In genomic region chr16:30488764-30489595, GRCh38 we compare ENCODE assay signal across 1 cellular context.
A peak's percentile ranks its signal among the peaks of the same experiment; 100 is the strongest.
TF ChIP-seq lines count a peak whose summit lies in the region.

No MANE protein-coding gene starts in this region.

TF ChIP-seq in HepG2, 621 proteins besides CTCF, POLR2A, EP300 and RAD21 (continued from another document and continues in another):
- TF ChIP-seq ZBTB25 (CRISPR knock-in tag; IDR thresholded peaks at IDR 0.05) = no peak
- no peak; the same call in 1 of the 2 replicates for TF ChIP-seq ATF6 (CRISPR knock-in tag; conservative IDR thresholded peaks at IDR 0.05)
- TF ChIP-seq BHLHE40 (IDR thresholded peaks at IDR 0.05; ENCODE audit: low read length) = peak; percentile 6; the same call in 1 of the 2 replicates
- no peak for TF ChIP-seq SRSF9 (IDR thresholded peaks at IDR 0.05; ENCODE audit: borderline replicate concordance, insufficient read depth, low read depth, low read length, poor library complexity, severe bottlenecking)
- TF ChIP-seq THAP8 (CRISPR knock-in tag; IDR thresholded peaks at IDR 0.05; ENCODE audit: borderline replicate concordance) = no peak
- TF ChIP-seq JUNB (CRISPR knock-in tag; IDR thresholded peaks at IDR 0.05; ENCODE audit: borderline replicate concordance) = no peak
- TF ChIP-seq MXD1 (CRISPR knock-in tag; IDR thresholded peaks at IDR 0.05) = no peak
- TF ChIP-seq ZFAT (CRISPR knock-in tag; conservative IDR thresholded peaks at IDR 0.05) = no peak
- no peak for TF ChIP-seq FLYWCH1 (CRISPR knock-in tag; IDR thresholded peaks at IDR 0.05)
- TF ChIP-seq SIX1 (CRISPR knock-in tag; IDR thresholded peaks at IDR 0.05; ENCODE audit: borderline replicate concordance) = peak; percentile 28; the same call in 1 of the 2 replicates
- TF ChIP-seq HNRNPK (IDR thresholded peaks at IDR 0.05; ENCODE audit: low read depth, low read length, poor library complexity, severe bottlenecking) = no peak
- TF ChIP-seq ZNF124 (CRISPR knock-in tag; IDR thresholded peaks at IDR 0.05) = 0 out of 2 replicates have a peak, but pooled peaks have one; percentile 47
- TF ChIP-seq ZBTB8A (CRISPR knock-in tag; IDR thresholded peaks at IDR 0.05; ENCODE audit: borderline replicate concordance, low read depth) = no peak
- no peak for TF ChIP-seq TBX3 (IDR thresholded peaks at IDR 0.05; ENCODE audit: borderline replicate concordance)
- TF ChIP-seq MED13 (CRISPR knock-in tag; IDR thresholded peaks at IDR 0.05) = no peak
- peak; percentile 71; the same call in 1 of the 2 replicates for TF ChIP-seq DPF2 (CRISPR knock-in tag; IDR thresholded peaks at IDR 0.05; ENCODE audit: borderline replicate concordance, low read depth)
- no peak for TF ChIP-seq RELA (CRISPR knock-in tag; IDR thresholded peaks at IDR 0.05)
- 0 out of 2 replicates have a peak, but pooled peaks have one; percentile 22 for TF ChIP-seq ZNF24 (IDR thresholded peaks at IDR 0.05)
- TF ChIP-seq FOXK1 (CRISPR knock-in tag; IDR thresholded peaks at IDR 0.05; ENCODE audit: borderline replicate concordance, low read depth) = no peak
- no peak for TF ChIP-seq RNF219 (CRISPR knock-in tag; IDR thresholded peaks at IDR 0.05)
- peak; percentile 22; the same call in 1 of the 2 replicates for TF ChIP-seq SP5 (CRISPR knock-in tag; IDR thresholded peaks at IDR 0.05; ENCODE audit: borderline replicate concordance, low read depth)
- peak; percentile 88 for TF ChIP-seq PITX1 (CRISPR knock-in tag; IDR thresholded peaks at IDR 0.05)
- peak; percentile 33; the same call in 1 of the 2 replicates for TF ChIP-seq GLI4 (CRISPR knock-in tag; IDR thresholded peaks at IDR 0.05; ENCODE audit: borderline replicate concordance)
- TF ChIP-seq NBN (conservative IDR thresholded peaks at IDR 0.05) = no peak
- TF ChIP-seq ZNF451 (CRISPR knock-in tag; IDR thresholded peaks at IDR 0.05) = peak; percentile 65
- TF ChIP-seq TRIM22 (IDR thresholded peaks at IDR 0.05) = no peak
- no peak for TF ChIP-seq YEATS2 (CRISPR knock-in tag; IDR thresholded peaks at IDR 0.05; ENCODE audit: borderline replicate concordance)
- peak; percentile 70; the same call in 1 of the 2 replicates for TF ChIP-seq MIER3 (CRISPR knock-in tag; IDR thresholded peaks at IDR 0.05; ENCODE audit: borderline replicate concordance)
- TF ChIP-seq ZNF407 (CRISPR knock-in tag; IDR thresholded peaks at IDR 0.05; ENCODE audit: not compliant biosample characterization) = peak; percentile 33
- peak; percentile 53; the same call in 1 of the 2 replicates for TF ChIP-seq ZSCAN9 (CRISPR knock-in tag; IDR thresholded peaks at IDR 0.05; ENCODE audit: borderline replicate concordance)
- TF ChIP-seq RFX3 (CRISPR knock-in tag; IDR thresholded peaks at IDR 0.05) = no peak
- TF ChIP-seq MAX (IDR thresholded peaks at IDR 0.05) = peak; percentile 33; the same call in 1 of the 2 replicates
- TF ChIP-seq FOSL1 (CRISPR knock-in tag; IDR thresholded peaks at IDR 0.05; ENCODE audit: borderline replicate concordance) = no peak
- TF ChIP-seq ZNF639 (CRISPR knock-in tag; conservative IDR thresholded peaks at IDR 0.05) = 0 out of 2 replicates have a peak, but pooled peaks have one; percentile 42
- no peak for TF ChIP-seq ZNF761 (CRISPR knock-in tag; conservative IDR thresholded peaks at IDR 0.05)
- no peak for TF ChIP-seq ZNF224 (CRISPR knock-in tag; IDR thresholded peaks at IDR 0.05)
- no peak for TF ChIP-seq NCOR1 (IDR thresholded peaks at IDR 0.05; ENCODE audit: borderline replicate concordance, low read length)
- TF ChIP-seq REXO4 (CRISPR knock-in tag; IDR thresholded peaks at IDR 0.05; ENCODE audit: borderline replicate concordance) = no peak
- peak; percentile 85 for TF ChIP-seq ZNF18 (CRISPR knock-in tag; IDR thresholded peaks at IDR 0.05; ENCODE audit: insufficient replicate concordance)
- no peak for TF ChIP-seq TCF7 (IDR thresholded peaks at IDR 0.05; ENCODE audit: low read depth)
- no peak for TF ChIP-seq ZNF260 (CRISPR knock-in tag; IDR thresholded peaks at IDR 0.05; ENCODE audit: borderline replicate concordance, low read depth)
